In the genomic region with DNA sequence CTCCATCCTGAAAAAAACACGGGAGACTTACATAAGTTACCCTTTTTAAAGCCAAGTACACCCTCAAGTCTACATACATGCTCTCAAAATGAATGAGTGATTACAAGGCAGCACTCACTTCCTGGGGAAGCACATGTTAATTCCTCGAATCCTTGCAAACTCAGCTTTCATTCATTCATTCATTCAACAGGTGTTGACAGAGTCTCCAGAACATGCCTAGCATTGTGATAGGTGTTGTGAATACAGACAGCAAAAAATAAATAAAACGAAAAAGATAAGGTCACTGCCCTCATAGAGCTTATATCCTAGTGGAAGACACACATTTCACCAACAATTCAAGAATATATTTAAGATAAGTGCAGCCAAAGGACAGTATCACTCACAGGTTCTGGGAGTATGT, we compare ENCODE assay signal across 18 cellular contexts. TPM values are rescaled to one million over a fixed set of nuclear protein-coding genes. Genes with fewer than 3 reads are reported as not detected.
DNase-seq lines count a peak whose midpoint lies in the region; ATAC-seq and TF ChIP-seq lines count a peak whose summit lies in the region.
"Had no signal": no experiment of that assay in that cellular context is flagged by ENCODE, and none has a peak within 500 bp of the region (broad histone marks: within the 10 kb centered on the region; RNA-seq: fewer than 3 reads in every experiment).

No MANE protein-coding gene starts in this region.

- H3K4me3 ChIP-seq in ascending aorta (no peak overlapping the region), aorta (ENCODE audit: low read length in 2 of 2) (no peak overlapping the region)

- no peak overlapping the region for H2AFZ ChIP-seq in H9 (ENCODE audit: low read length)

- H3K4me2 ChIP-seq in H9 (ENCODE audit: insufficient read depth, insufficient read length, low read length): no peak overlapping the region

- H3K36me3 Mint-ChIP-seq in H9 (ENCODE audit: insufficient read depth in 1 of 3, low read depth in 3 of 3) (peaks cover 14 to 25% (median 16%) of the 10 kb centered on the region in 3 experiments), mesothelial cell of epicardium (peaks cover 53% of the 10 kb centered on the region)
- H3K36me3 Mint-ChIP-seq: CD4-positive, alpha-beta memory T cell; IgD-negative memory B cell had no signal

- no peak overlapping the region for H3K4ac ChIP-seq in H9 (ENCODE audit: low read depth, low read length)

- no peak overlapping the region for H2BK5ac ChIP-seq in H9 (ENCODE audit: insufficient read length, low read length)

- H4K91ac ChIP-seq in H9 (ENCODE audit: insufficient read length, low read depth, low read length): no peak overlapping the region

- no peaks in the 10 kb centered on the region for H3K9me3 ChIP-seq in H9 (ENCODE audit: control insufficient read depth, low read depth, low read length)
- H3K9me3 ChIP-seq in ascending aorta: no peaks in the 10 kb centered on the region
- H3K9me3 ChIP-seq in aorta (ENCODE audit: control insufficient read depth, low read length): no peaks in the 10 kb centered on the region

- H3T11ph ChIP-seq in H9 (ENCODE audit: low read length): no peak overlapping the region

- no peak overlapping the region for H2BK15ac ChIP-seq in H9 (ENCODE audit: low read depth, low read length)

- intact Hi-C loops in ascending aorta (cut with DNase I): no loop called here
- intact Hi-C loops in aorta (cut with DNase I): no loop called here

- H3K27me3 ChIP-seq in H9 (ENCODE audit: insufficient read depth, low read length) (no peaks in the 10 kb centered on the region), ascending aorta (no peaks in the 10 kb centered on the region), aorta (ENCODE audit: control insufficient read depth in 1 of 2, insufficient read depth in 2 of 2, low read length in 1 of 2) (no peaks in the 10 kb centered on the region)

- H3K4me1 Mint-ChIP-seq in H9: peaks cover 50 to 54% of the 10 kb centered on the region in 2 experiments
- H3K4me1 Mint-ChIP-seq in mesothelial cell of epicardium: peaks cover 45% of the 10 kb centered on the region
- H3K4me1 Mint-ChIP-seq: CD4-positive, alpha-beta memory T cell; IgD-negative memory B cell had no signal

- WGBS in H9 (ENCODE audit: extremely low coverage, insufficient read length, low lambda C conversion rate): no CpG with 5 or more reads among the region's 3 CpGs
- 70 to 72% methylated on average over 3 of the region's 3 CpGs for WGBS in aorta, 2 donors

- H4K8ac ChIP-seq in H9 (replicated peaks; ENCODE audit: insufficient read length, low read depth, low read length): no peak overlapping the region

- DNase-seq in H9: no peak
- DNase-seq in ascending aorta (ENCODE audit: low spot score in 2 of 2): no peak
- no peak for DNase-seq in mesothelial cell of epicardium (ENCODE audit: low spot score in 2 of 2, unreplicated experiment in 2 of 2)
- DNase-seq in aorta: no peak
- no peak for DNase-seq in stimulated activated CD4-positive, alpha-beta T cell treated with anti-CD3 and anti-CD28 coated beads, Interleukin-2, amount 100 ng/mL, for 48 hours
- no peak for DNase-seq in ecto neural progenitor cell (ENCODE audit: low spot score)
- DNase-seq in activated effector memory CD4-positive, alpha-beta T cell treated with Interleukin-2 at 50 U/mL for 16 hours: no peak
- DNase-seq: AML-193; CD4-positive, alpha-beta memory T cell; DMS79 treated with DMSO at 0.1 percent for 48 hours; GF-D8; HCEC 1CT; KBM-7 had no signal

- H3K36me3 ChIP-seq in ascending aorta (no peaks in the 10 kb centered on the region), aorta (ENCODE audit: control insufficient read depth in 1 of 2, insufficient read depth in 2 of 2, low read length in 1 of 2) (no peaks in the 10 kb centered on the region)

- H3K14ac ChIP-seq in H9 (ENCODE audit: insufficient read depth, low read length): no peak overlapping the region

- H2BK20ac ChIP-seq in H9 (ENCODE audit: low read depth, low read length, poor library complexity, severe bottlenecking): no peak overlapping the region

- H4K5ac ChIP-seq in H9 (ENCODE audit: insufficient read length, low read depth, low read length): no peak overlapping the region

- no peak overlapping the region for H2AK5ac ChIP-seq in H9 (ENCODE audit: insufficient read length, low read length)

- H3K27me3 Mint-ChIP-seq in H9 (ENCODE audit: low read depth) (peaks cover 2% of the 10 kb centered on the region), mesothelial cell of epicardium (ENCODE audit: low read depth) (no peaks in the 10 kb centered on the region)
- H3K27me3 Mint-ChIP-seq: CD4-positive, alpha-beta memory T cell had no signal

- no peak overlapping the region for H3K23ac ChIP-seq in H9 (ENCODE audit: insufficient read length, low read depth, low read length)

- H3K4me3 Mint-ChIP-seq in H9: no peak overlapping the region
- no peak overlapping the region for H3K4me3 Mint-ChIP-seq in mesothelial cell of epicardium
- H3K4me3 Mint-ChIP-seq: CD4-positive, alpha-beta memory T cell; IgD-negative memory B cell had no signal

- H2BK120ac ChIP-seq in H9 (ENCODE audit: low read depth, low read length, poor library complexity, severe bottlenecking): no peak overlapping the region

- H3K27ac Mint-ChIP-seq in H9: peak overlapping the region in 2 of 3 experiments; percentile 22 to 49; a peak in 4 of 7 replicates
- H3K27ac Mint-ChIP-seq in mesothelial cell of epicardium: peak overlapping the region; percentile 72
- H3K27ac Mint-ChIP-seq: CD4-positive, alpha-beta memory T cell; IgD-negative memory B cell had no signal

- H3K79me1 ChIP-seq in H9 (ENCODE audit: insufficient read depth, low read depth, low read length, poor library complexity, severe bottlenecking): no peaks in the 10 kb centered on the region

- no peak overlapping the region for H3K56ac ChIP-seq in H9 (ENCODE audit: insufficient read length, low read depth, low read length)

- H3K18ac ChIP-seq in H9 (ENCODE audit: insufficient read length, low read depth, low read length): no peak overlapping the region

- H2BK12ac ChIP-seq in H9 (ENCODE audit: insufficient read length, low read depth, low read length): no peak overlapping the region

- TF ChIP-seq CTCF in H9 (conservative IDR thresholded peaks at IDR 0.05): no peak
- no peak for TF ChIP-seq CTCF in ascending aorta (IDR thresholded peaks at IDR 0.05)
- no peak for TF ChIP-seq CTCF in mesothelial cell of epicardium (IDR thresholded peaks at IDR 0.05; ENCODE audit: unreplicated experiment)

- H3K27ac ChIP-seq in H9 (ENCODE audit: insufficient read length, low read depth, low read length): no peak overlapping the region
- peak overlapping the region; percentile 54 to 78 for H3K27ac ChIP-seq in ascending aorta
- peak overlapping the region; percentile 48 to 88 for H3K27ac ChIP-seq in aorta (ENCODE audit: low read depth in 1 of 2, low read length in 2 of 2)
- H3K27ac ChIP-seq: C4-2B had no signal

- H4K20me1 ChIP-seq in H9 (ENCODE audit: control insufficient read depth, insufficient read depth, insufficient read length): no peaks in the 10 kb centered on the region

- H3K79me2 ChIP-seq in H9 (ENCODE audit: insufficient read depth, low read length): no peaks in the 10 kb centered on the region

- H3K9me3 Mint-ChIP-seq in H9 (peaks cover 14 to 15% of the 10 kb centered on the region in 2 experiments), mesothelial cell of epicardium (peaks cover 7% of the 10 kb centered on the region)

- peaks cover 17% of the 10 kb centered on the region for H3K4me1 ChIP-seq in H9 (ENCODE audit: insufficient read depth, low read length)
- peaks cover 8 to 22% of the 10 kb centered on the region in 2 donors for H3K4me1 ChIP-seq in ascending aorta
- H3K4me1 ChIP-seq in aorta (ENCODE audit: control insufficient read depth in 1 of 2, insufficient read depth in 2 of 2, low read length in 2 of 2): peaks cover 3 to 12% of the 10 kb centered on the region in 2 donors

- no peak for ATAC-seq in aorta (ENCODE audit: low FRiP score)
- ATAC-seq: HepG2 had no signal

- no peaks in the 10 kb centered on the region for H3K23me2 ChIP-seq in H9 (ENCODE audit: insufficient read length, low read depth, low read length, poor library complexity, severe bottlenecking)

- no peak overlapping the region for H3K9ac ChIP-seq in H9 (ENCODE audit: extremely low read depth, insufficient read length, low read length)

RNA-seq across cellular contexts. Expression of a gene that starts 19.7 kb away (rescaled TPM):
- total RNA-seq in H9 (2021) (2.6 and 4.7 TPM in 2 replicates), ascending aorta (5.3 TPM), mesothelial cell of epicardium (163 to 179 TPM (median 166 TPM) in 3 replicates), aorta (10 to 100 TPM in 1 of 2 donors, 1 to 10 TPM in 1; 7.5 to 20.4 TPM)
- polyA plus RNA-seq in aorta: 1 to 10 TPM; 7.1 to 8.3 TPM
- total RNA-seq: A172; CD4-positive, alpha-beta memory T cell; HepG2 had no signal
- polyA plus RNA-seq: BJ; CD4-positive, alpha-beta memory T cell; HepG2 had no signal
